Comparison of ENCODE assay signal across 18 cellular contexts in genomic region chr3:94936023-94936580, GRCh38.
DNase-seq lines count a peak whose midpoint lies in the region; ATAC-seq and TF ChIP-seq lines count a peak whose summit lies in the region.
"Had no signal": no experiment of that assay in that cellular context is flagged by ENCODE, and none has a peak within 500 bp of the region (broad histone marks: within the 10 kb centered on the region; RNA-seq: fewer than 3 reads in every experiment).

No MANE protein-coding gene starts in this region.

- TF ChIP-seq CTCF in GM20000 (IDR thresholded peaks at IDR 0.05; ENCODE audit: extremely low read depth, missing control alignments) = no peak

- peaks cover 21% of the 10 kb centered on the region for H3K9me3 Mint-ChIP-seq in natural killer cell treated with Interleukin-12 subunit alpha and Interleukin-12 subunit beta and Interleukin-15 and Interleukin-18, amount 100 ng/mL, for 72 hours

- no peak overlapping the region for H3K27ac Mint-ChIP-seq in natural killer cell treated with Interleukin-12 subunit alpha and Interleukin-12 subunit beta and Interleukin-15 and Interleukin-18, amount 100 ng/mL, for 72 hours

- H3K4me3 Mint-ChIP-seq in natural killer cell treated with Interleukin-12 subunit alpha and Interleukin-12 subunit beta and Interleukin-15 and Interleukin-18, amount 100 ng/mL, for 72 hours = no peak overlapping the region

- H3K36me3 Mint-ChIP-seq in natural killer cell treated with Interleukin-12 subunit alpha and Interleukin-12 subunit beta and Interleukin-15 and Interleukin-18, amount 100 ng/mL, for 72 hours = peaks cover 12% of the 10 kb centered on the region

- peak; percentile 4 for DNase-seq in GM20000 (ENCODE audit: low spot score)
- DNase-seq in HT1080 (ENCODE audit: low read depth) = peak; percentile 46
- peak; percentile 73 for DNase-seq in amniotic epithelial cell (ENCODE audit: low read depth)
- DNase-seq in glomerular visceral epithelial cell (ENCODE audit: extremely low spot score) = peak; percentile 1
- no peak for DNase-seq in mesenteric fat pad (ENCODE audit: low spot score)
- DNase-seq in retina = no peak
- DNase-seq in natural killer cell treated with Interleukin-12 subunit alpha and Interleukin-12 subunit beta and Interleukin-15 and Interleukin-18, amount 100 ng/mL, for 72 hours (ENCODE audit: low spot score) = no peak
- DNase-seq in superior temporal gyrus (ENCODE audit: extremely low spot score) = no peak
- DNase-seq: COR-L47, GF-D8, H7, NCI-H1436, NCI-H2029 treated with DMSO at 0.1 percent for 48 hours, NCI-H2171 treated with DMSO at 0.1 percent for 48 hours, NCI-H82, Right ventricle myocardium superior had no signal

- no peaks in the 10 kb centered on the region for H3K27me3 Mint-ChIP-seq in natural killer cell treated with Interleukin-12 subunit alpha and Interleukin-12 subunit beta and Interleukin-15 and Interleukin-18, amount 100 ng/mL, for 72 hours

- H3K4me1 Mint-ChIP-seq in natural killer cell treated with Interleukin-12 subunit alpha and Interleukin-12 subunit beta and Interleukin-15 and Interleukin-18, amount 100 ng/mL, for 72 hours (ENCODE audit: low read depth in 2 of 2) = no peaks in the 10 kb centered on the region

- ATAC-seq in natural killer cell treated with Interleukin-12 subunit alpha and Interleukin-12 subunit beta and Interleukin-15 and Interleukin-18, amount 100 ng/mL, for 72 hours = no peak
- ATAC-seq: Panc1, SK-N-SH treated with all-trans-retinoic acid at 6 μM for 48 hours had no signal

Comparison
In these comparisons a context has a peak if more than half of its experiments do, and no peak if none do; other contexts are left out.
1. DNase-seq: peak in GM20000 (single experiment), HT1080 (single experiment), amniotic epithelial cell (single experiment) and glomerular visceral epithelial cell (single experiment); none in mesenteric fat pad (single experiment), retina (single experiment), natural killer cell treated with Interleukin-12 subunit alpha and Interleukin-12 subunit beta and Interleukin-15 and Interleukin-18, amount 100 ng/mL, for 72 hours (single experiment) and superior temporal gyrus (single experiment).